27 cellular contexts compared by ENCODE assay signal in the genomic region with DNA sequence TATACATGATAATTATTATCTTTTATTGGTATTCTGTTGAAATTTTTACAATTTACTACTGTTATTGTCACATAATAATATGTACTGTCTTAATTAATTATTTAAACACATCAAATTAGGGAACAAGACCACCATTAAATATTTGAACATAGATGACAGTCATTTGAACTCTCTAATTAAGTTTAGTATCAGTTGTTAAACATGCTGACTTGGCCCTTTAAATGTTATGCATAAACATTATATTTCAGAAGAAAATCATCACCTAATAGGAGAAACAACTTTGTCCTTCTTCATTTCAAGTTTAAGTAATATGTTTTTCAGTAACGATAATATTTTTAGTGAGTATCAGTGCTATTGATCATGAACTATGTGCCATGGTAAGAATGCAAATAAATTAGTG.
DNase-seq lines count a peak whose midpoint lies in the region; ATAC-seq and TF ChIP-seq lines count a peak whose summit lies in the region.
"Had no signal": no experiment of that assay in that cellular context is flagged by ENCODE, and none has a peak within 500 bp of the region (broad histone marks: within the 10 kb centered on the region; RNA-seq: fewer than 3 reads in every experiment).

No MANE protein-coding gene starts in this region.

- no peak overlapping the region for H3K23ac ChIP-seq in mesenchymal stem cell (ENCODE audit: low read length in 2 of 2)

- WGBS in mesenchymal stem cell = no CpG with 5 or more reads among the region's 1 CpG

- no peak overlapping the region for H3K4me2 ChIP-seq in mesenchymal stem cell (ENCODE audit: low read length, poor library complexity, severe bottlenecking)

- H3K4me1 ChIP-seq in BE2C (peaks cover 7% of the 10 kb centered on the region), mesenchymal stem cell (ENCODE audit: control insufficient read depth, insufficient read depth, low read depth, low read length) (no peaks in the 10 kb centered on the region), Peyer's patch (no peaks in the 10 kb centered on the region)
- H3K4me1 ChIP-seq: Caco-2, spleen, stomach, upper lobe of left lung had no signal

- ATAC-seq in GM19035 (IDR thresholded peaks at IDR 0.05; ENCODE audit: unreplicated experiment) = peak; percentile 21
- ATAC-seq in GM19452 (IDR thresholded peaks at IDR 0.05; ENCODE audit: unreplicated experiment) = no peak
- no peak for ATAC-seq in GM19397 (IDR thresholded peaks at IDR 0.05; ENCODE audit: unreplicated experiment)
- ATAC-seq: effector memory CD8-positive, alpha-beta T cell; gastroesophageal sphincter; WTC11 had no signal

- H3K36me3 ChIP-seq in BE2C = no peaks in the 10 kb centered on the region
- H3K36me3 ChIP-seq in mesenchymal stem cell (ENCODE audit: control insufficient read depth in 1 of 2, insufficient read depth in 2 of 2, low read depth in 1 of 2, low read length in 2 of 2) = no peaks in the 10 kb centered on the region
- H3K36me3 ChIP-seq in Peyer's patch = no peaks in the 10 kb centered on the region
- H3K36me3 ChIP-seq: BLaER1 treated with 17β-estradiol and CSF1 and Interleukin-3, amounts not matched to agents 10 nM and 100 nM; esophagus muscularis mucosa; gastroesophageal sphincter; spleen; stomach; upper lobe of left lung had no signal

- H2BK120ac ChIP-seq in mesenchymal stem cell (ENCODE audit: low read depth, low read length) = no peak overlapping the region

- no peak overlapping the region for H4K91ac ChIP-seq in mesenchymal stem cell (ENCODE audit: low read length)

- H3K4me3 ChIP-seq in BE2C (ENCODE audit: low read depth, low read length) (peak overlapping the region; percentile 47), mesenchymal stem cell (ENCODE audit: insufficient read depth in 1 of 2, low read depth in 1 of 2, low read length in 2 of 2) (peak overlapping the region in 1 of 2 experiments; percentile 65), Peyer's patch (no peak overlapping the region)
- H3K4me3 ChIP-seq: BLaER1 treated with 17β-estradiol and CSF1 and Interleukin-3, amounts not matched to agents 10 nM and 100 nM; lung had no signal

- no peak overlapping the region for H2BK5ac ChIP-seq in mesenchymal stem cell (ENCODE audit: low read depth, low read length, poor library complexity, severe bottlenecking)

- no peak overlapping the region for H3K18ac ChIP-seq in mesenchymal stem cell (ENCODE audit: low read depth in 1 of 2, low read length in 2 of 2)

- H2BK12ac ChIP-seq in mesenchymal stem cell (ENCODE audit: low read length in 2 of 2) = no peak overlapping the region

- no peak for TF ChIP-seq POLR2A in Peyer's patch (IDR thresholded peaks at IDR 0.05)

- H3K27ac ChIP-seq in mesenchymal stem cell (ENCODE audit: low read length, poor library complexity, severe bottlenecking) = no peak overlapping the region
- H3K27ac ChIP-seq in Peyer's patch = no peak overlapping the region
- H3K27ac ChIP-seq: esophagus muscularis mucosa, stomach, upper lobe of left lung had no signal

- H3K9ac ChIP-seq in mesenchymal stem cell (ENCODE audit: low read length) = peak overlapping the region; percentile 85
- H3K9ac ChIP-seq: BLaER1 treated with 17β-estradiol and CSF1 and Interleukin-3, amounts not matched to agents 10 nM and 100 nM had no signal

- no peaks in the 10 kb centered on the region for H3K79me1 ChIP-seq in mesenchymal stem cell (replicated peaks; ENCODE audit: low read length, poor library complexity, severe bottlenecking)

- H3K9me3 ChIP-seq in BE2C = no peaks in the 10 kb centered on the region
- H3K9me3 ChIP-seq in mesenchymal stem cell (ENCODE audit: control insufficient read depth, low read length) = no peaks in the 10 kb centered on the region
- no peaks in the 10 kb centered on the region for H3K9me3 ChIP-seq in Peyer's patch
- H3K9me3 ChIP-seq: BLaER1 treated with 17β-estradiol and CSF1 and Interleukin-3, amounts not matched to agents 10 nM and 100 nM; Caco-2; esophagus muscularis mucosa; gastroesophageal sphincter; spleen; stomach; upper lobe of left lung had no signal

- H3K4ac ChIP-seq in mesenchymal stem cell (ENCODE audit: low read depth in 1 of 2, low read length in 2 of 2) = no peak overlapping the region

- H2AK5ac ChIP-seq in mesenchymal stem cell (ENCODE audit: low read length, severe bottlenecking) = no peak overlapping the region

- no peak overlapping the region for H4K8ac ChIP-seq in mesenchymal stem cell (ENCODE audit: low read length)

- DNase-seq in BE2C (no peak), OCI-M1 (lab: John Stamatoyannopoulos, UW) (peak; percentile 51), mesenchymal stem cell (no peak), Peyer's patch (no peak)
- DNase-seq in stimulated activated CD4-positive, alpha-beta T cell treated with anti-CD3 and anti-CD28 coated beads, Interleukin-2, amount 100 ng/mL, for 24 hours = no peak
- DNase-seq: activated CD4-positive, alpha-beta T cell treated with anti-CD3 and anti-CD28 coated beads, Interleukin-2, amount 50 U/mL, for 4 hours; activated CD8-positive, alpha-beta memory T cell treated with anti-CD3 and anti-CD28 coated beads, Interleukin-2, amount 50 U/mL, for 4 hours; activated naive CD8-positive, alpha-beta T cell treated with anti-CD3 and anti-CD28 coated beads for 36 hours; Caco-2; effector memory CD8-positive, alpha-beta T cell; KBM-7; kidney; NCI-H187; NCI-H526 treated with DMSO at 0.1 percent for 48 hours; spleen; stimulated activated CD4-positive, alpha-beta T cell treated with anti-CD3 and anti-CD28 coated beads, Interleukin-4, amount 100 ng/mL, for 24 hours; stomach; T-helper 9 cell; upper lobe of left lung had no signal

- TF ChIP-seq CTCF in BE2C (IDR thresholded peaks at IDR 0.05; ENCODE audit: low read depth, low read length) (no peak), Peyer's patch (IDR thresholded peaks at IDR 0.05) (no peak)

- H2BK15ac ChIP-seq in mesenchymal stem cell (ENCODE audit: low read depth, poor library complexity, severe bottlenecking) = no peak overlapping the region

- H2AFZ ChIP-seq in mesenchymal stem cell (ENCODE audit: low read depth, low read length) = no peak overlapping the region

- H3K27me3 ChIP-seq in BE2C (no peaks in the 10 kb centered on the region), mesenchymal stem cell (ENCODE audit: control insufficient read depth in 1 of 2, insufficient read depth in 1 of 2, low read length in 2 of 2) (no peaks in the 10 kb centered on the region), Peyer's patch (no peaks in the 10 kb centered on the region)
- H3K27me3 ChIP-seq: BLaER1 treated with 17β-estradiol and CSF1 and Interleukin-3, amounts not matched to agents 10 nM and 100 nM; esophagus muscularis mucosa; gastroesophageal sphincter; spleen; stomach; upper lobe of left lung had no signal

- no peak overlapping the region for H3K14ac ChIP-seq in mesenchymal stem cell (ENCODE audit: low read length in 2 of 2)
